Comparison of ENCODE assay signal across 33 cellular contexts in the genomic region with DNA sequence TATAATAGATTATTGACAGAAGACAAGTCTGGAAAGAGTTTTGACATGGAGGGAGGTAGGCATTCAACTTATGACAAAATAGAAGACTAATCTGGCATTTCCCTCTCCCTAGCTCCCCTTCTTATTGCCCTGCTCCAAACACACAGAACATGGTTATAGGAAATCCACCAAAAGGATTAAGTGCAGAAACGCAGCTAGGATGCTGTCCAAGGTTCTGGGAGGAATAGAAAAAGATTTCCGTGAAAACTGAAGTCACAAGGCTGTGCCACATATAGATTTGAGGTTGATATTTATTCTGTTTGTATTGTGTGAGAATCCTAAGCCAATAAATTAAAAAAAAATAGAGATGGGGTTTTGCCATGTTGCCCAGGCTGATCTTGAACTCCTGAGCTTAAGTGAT.
"Had no signal": no experiment of that assay in that cellular context is flagged by ENCODE, and none has a peak within 500 bp of the region (broad histone marks: within the 10 kb centered on the region; RNA-seq: fewer than 3 reads in every experiment).

No MANE protein-coding gene starts in this region.

- H3K4me1 ChIP-seq: SJCRH30 had no signal

- H3K27ac ChIP-seq: brain microvascular endothelial cell, PC-9, SJCRH30, SK-N-MC, WERI-Rb-1 had no signal

- H2AFZ ChIP-seq: PC-9 had no signal

- ATAC-seq: activated CD8-positive, alpha-beta memory T cell treated with anti-CD3 and anti-CD28 coated beads, Interleukin-2, amount 10 ng/mL, durations not matched to agents 7 days and 5 days had no signal

- DNase-seq: activated CD4-positive, alpha-beta memory T cell treated with anti-CD3 and anti-CD28 coated beads, Interleukin-2, amount 10 ng/mL, durations not matched to agents 7 days and 5 days; activated CD4-positive, alpha-beta T cell treated with anti-CD3 and anti-CD28 coated beads for 1 hour; activated CD4-positive, alpha-beta T cell treated with anti-CD3 and anti-CD28 coated beads for 48 hours; activated CD4-positive, CD25-positive, alpha-beta regulatory T cell; activated CD8-positive, alpha-beta memory T cell treated with anti-CD3 and anti-CD28 coated beads for 24 hours; activated CD8-positive, alpha-beta memory T cell treated with anti-CD3 and anti-CD28 coated beads, Interleukin-2, amount 10 ng/mL, durations not matched to agents 7 days and 5 days; activated CD8-positive, alpha-beta memory T cell treated with anti-CD3 and anti-CD28 coated beads, Interleukin-2, amount 50 U/mL, for 48 hours; activated effector memory CD4-positive, alpha-beta T cell treated with Interleukin-2 at 50 U/mL for 16 hours; activated naive CD4-positive, alpha-beta T cell treated with anti-CD3 and anti-CD28 coated beads, Interleukin-2, amount 10 ng/mL, durations not matched to agents 7 days and 5 days; activated naive CD8-positive, alpha-beta T cell treated with anti-CD3 and anti-CD28 coated beads for 36 hours; activated T-cell treated with anti-CD3 and anti-CD28 coated beads, Interleukin-2, amount 50 U/mL, for 48 hours; amniotic stem cell; aorta; brain microvascular endothelial cell; central memory CD4-positive, alpha-beta T cell; KG1; MM.1S; NCI-H1092 treated with DMSO at 0.1 percent for 48 hours; NCI-H146; NCI-H187; NCI-H2029 treated with DMSO at 0.1 percent for 48 hours; NCI-H2107; NCI-H2171; NCI-H510A; NCI-H526; NCI-H748 treated with DMSO at 0.1 percent for 48 hours; PC-9; Right ventricle myocardium superior; SJCRH30; T-helper 1 cell; T-helper 9 cell; WERI-Rb-1 had no signal

- H3K4me2 ChIP-seq: PC-9 had no signal

- H3K36me3 ChIP-seq: brain microvascular endothelial cell, SJCRH30, WERI-Rb-1 had no signal

- H3K9me3 ChIP-seq: SJCRH30 had no signal

- H3K4me3 ChIP-seq: PC-9, SJCRH30, SK-N-MC had no signal

- H3K27me3 ChIP-seq: brain microvascular endothelial cell, SJCRH30 had no signal
